Comparison of ENCODE assay signal across 8 cellular contexts in genomic region chr13:110644892-110645521, GRCh38. TPM values are rescaled to one million over a fixed set of nuclear protein-coding genes. Genes with fewer than 3 reads are reported as not detected.
DNase-seq lines count a peak whose midpoint lies in the region; ATAC-seq lines count a peak whose summit lies in the region.

No MANE protein-coding gene starts in this region.

- ATAC-seq in GM19395 (IDR thresholded peaks at IDR 0.05; ENCODE audit: unreplicated experiment): peak; percentile 61
- ATAC-seq in HG03460 (IDR thresholded peaks at IDR 0.05; ENCODE audit: unreplicated experiment): peak; percentile 86
- ATAC-seq in HG03378 (IDR thresholded peaks at IDR 0.05; ENCODE audit: unreplicated experiment): no peak

- DNase-seq in DMS153 treated with DMSO at 0.1 percent for 48 hours (lab: John Stamatoyannopoulos, UW; ENCODE audit: unreplicated experiment) (peak; percentile 61), SK-N-DZ (ENCODE audit: low spot score) (peak; percentile 55), cerebellar cortex (ENCODE audit: low spot score) (peak; percentile 92), kidney glomerular epithelial cell (lab: John Stamatoyannopoulos, UW) (peak; percentile 24)
- DNase-seq in stimulated activated CD4-positive, alpha-beta T cell treated with anti-CD3 and anti-CD28 coated beads, Interleukin-4, amount 100 ng/mL, for 24 hours: peak; percentile 39

RNA-seq across cellular contexts. Expression of gene NAXD, which starts 29.7 kb away (rescaled TPM):
- 30.1 and 33.7 TPM in 2 replicates for polyA plus RNA-seq in SK-N-DZ (2014; cell fraction: cytosol; rRNA removed)
- polyA plus RNA-seq in SK-N-DZ (2014; cell fraction: nucleus; rRNA removed): 71.5 and 72.7 TPM in 2 replicates

Comparison
In these comparisons a context has a peak if more than half of its experiments do, and no peak if none do; other contexts are left out.
1. DNase-seq: peak in every context shown above with its lines; median percentile 92 in cerebellar cortex; 61 in DMS153 treated with DMSO at 0.1 percent for 48 hours; 55 in SK-N-DZ; 39 in stimulated activated CD4-positive, alpha-beta T cell treated with anti-CD3 and anti-CD28 coated beads, Interleukin-4, amount 100 ng/mL, for 24 hours; 24 in kidney glomerular epithelial cell.